Comparison of ENCODE assay signal across 1 cellular context in the genomic region with DNA sequence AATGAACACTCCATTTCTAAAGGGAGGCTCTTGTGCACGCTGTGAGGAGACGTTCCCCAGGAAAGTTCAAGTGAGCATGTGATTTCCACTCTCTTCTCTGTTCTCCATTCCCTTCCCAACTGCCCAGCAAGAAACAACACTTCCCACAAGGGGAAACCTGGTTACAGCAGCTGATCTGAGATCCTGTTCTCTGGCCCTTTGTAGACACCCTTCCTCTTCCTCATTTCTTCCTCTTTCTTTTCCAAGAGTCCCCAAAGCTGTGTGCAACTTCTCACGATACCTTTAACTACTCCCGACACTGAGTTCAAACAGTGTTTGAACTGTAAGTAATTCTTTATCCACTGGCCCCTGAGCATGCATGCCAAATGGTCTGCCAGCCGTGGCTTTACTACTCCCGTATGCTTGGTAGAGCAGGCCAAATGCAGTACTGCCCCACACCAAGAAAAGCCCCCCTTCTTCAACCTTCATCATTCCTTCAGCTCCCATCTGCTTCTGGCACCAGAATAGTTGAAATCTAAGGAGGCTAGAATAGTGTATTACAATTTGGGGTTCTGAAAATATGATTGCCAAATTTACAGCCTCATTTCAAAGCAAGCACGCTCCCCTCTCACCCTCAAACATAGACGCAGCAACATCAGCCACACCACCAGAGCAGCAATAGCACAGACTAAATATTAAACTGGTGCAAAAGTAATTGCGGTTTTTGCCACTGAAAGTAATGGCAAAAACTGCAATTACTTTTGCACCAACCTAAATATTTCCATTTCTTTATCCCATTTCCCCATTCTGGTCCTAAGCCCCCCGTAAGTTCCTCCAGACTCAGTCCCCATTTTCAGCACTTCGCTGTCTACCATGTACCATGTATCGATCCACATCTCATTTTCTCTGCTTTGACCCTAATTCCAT.
TF ChIP-seq lines count a peak whose summit lies in the region.

No MANE protein-coding gene starts in this region.

TF ChIP-seq in K562, 482 proteins besides CTCF, POLR2A, EP300 and RAD21:
- TF ChIP-seq SPI1 (IDR thresholded peaks at IDR 0.05; ENCODE audit: borderline replicate concordance, low read depth, low read length) (peak; percentile 24; the same call in 1 of the 2 replicates), GTF2A2 (tag; IDR thresholded peaks at IDR 0.05) (no peak), MEIS2 (IDR thresholded peaks at IDR 0.05; ENCODE audit: partially characterized antibody) (no peak), NFRKB (IDR thresholded peaks at IDR 0.05; ENCODE audit: low read depth) (peak; percentile 72; the same call in 1 of the 2 replicates), ATF7 (IDR thresholded peaks at IDR 0.05) (0 out of 2 replicates have a peak, but pooled peaks have one; percentile 20)
- TF ChIP-seq, protein P1, sequence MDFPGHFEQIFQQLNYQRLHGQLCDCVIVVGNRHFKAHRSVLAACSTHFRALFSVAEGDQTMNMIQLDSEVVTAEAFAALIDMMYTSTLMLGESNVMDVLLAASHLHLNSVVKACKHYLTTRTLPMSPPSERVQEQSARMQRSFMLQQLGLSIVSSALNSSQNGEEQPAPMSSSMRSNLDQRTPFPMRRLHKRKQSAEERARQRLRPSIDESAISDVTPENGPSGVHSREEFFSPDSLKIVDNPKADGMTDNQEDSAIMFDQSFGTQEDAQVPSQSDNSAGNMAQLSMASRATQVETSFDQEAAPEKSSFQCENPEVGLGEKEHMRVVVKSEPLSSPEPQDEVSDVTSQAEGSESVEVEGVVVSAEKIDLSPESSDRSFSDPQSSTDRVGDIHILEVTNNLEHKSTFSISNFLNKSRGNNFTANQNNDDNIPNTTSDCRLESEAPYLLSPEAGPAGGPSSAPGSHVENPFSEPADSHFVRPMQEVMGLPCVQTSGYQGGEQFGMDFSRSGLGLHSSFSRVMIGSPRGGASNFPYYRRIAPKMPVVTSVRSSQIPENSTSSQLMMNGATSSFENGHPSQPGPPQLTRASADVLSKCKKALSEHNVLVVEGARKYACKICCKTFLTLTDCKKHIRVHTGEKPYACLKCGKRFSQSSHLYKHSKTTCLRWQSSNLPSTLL (IDR thresholded peaks at IDR 0.05), result peak; percentile 45; the same call in 1 of the 2 replicates
- TF ChIP-seq, protein P2, sequence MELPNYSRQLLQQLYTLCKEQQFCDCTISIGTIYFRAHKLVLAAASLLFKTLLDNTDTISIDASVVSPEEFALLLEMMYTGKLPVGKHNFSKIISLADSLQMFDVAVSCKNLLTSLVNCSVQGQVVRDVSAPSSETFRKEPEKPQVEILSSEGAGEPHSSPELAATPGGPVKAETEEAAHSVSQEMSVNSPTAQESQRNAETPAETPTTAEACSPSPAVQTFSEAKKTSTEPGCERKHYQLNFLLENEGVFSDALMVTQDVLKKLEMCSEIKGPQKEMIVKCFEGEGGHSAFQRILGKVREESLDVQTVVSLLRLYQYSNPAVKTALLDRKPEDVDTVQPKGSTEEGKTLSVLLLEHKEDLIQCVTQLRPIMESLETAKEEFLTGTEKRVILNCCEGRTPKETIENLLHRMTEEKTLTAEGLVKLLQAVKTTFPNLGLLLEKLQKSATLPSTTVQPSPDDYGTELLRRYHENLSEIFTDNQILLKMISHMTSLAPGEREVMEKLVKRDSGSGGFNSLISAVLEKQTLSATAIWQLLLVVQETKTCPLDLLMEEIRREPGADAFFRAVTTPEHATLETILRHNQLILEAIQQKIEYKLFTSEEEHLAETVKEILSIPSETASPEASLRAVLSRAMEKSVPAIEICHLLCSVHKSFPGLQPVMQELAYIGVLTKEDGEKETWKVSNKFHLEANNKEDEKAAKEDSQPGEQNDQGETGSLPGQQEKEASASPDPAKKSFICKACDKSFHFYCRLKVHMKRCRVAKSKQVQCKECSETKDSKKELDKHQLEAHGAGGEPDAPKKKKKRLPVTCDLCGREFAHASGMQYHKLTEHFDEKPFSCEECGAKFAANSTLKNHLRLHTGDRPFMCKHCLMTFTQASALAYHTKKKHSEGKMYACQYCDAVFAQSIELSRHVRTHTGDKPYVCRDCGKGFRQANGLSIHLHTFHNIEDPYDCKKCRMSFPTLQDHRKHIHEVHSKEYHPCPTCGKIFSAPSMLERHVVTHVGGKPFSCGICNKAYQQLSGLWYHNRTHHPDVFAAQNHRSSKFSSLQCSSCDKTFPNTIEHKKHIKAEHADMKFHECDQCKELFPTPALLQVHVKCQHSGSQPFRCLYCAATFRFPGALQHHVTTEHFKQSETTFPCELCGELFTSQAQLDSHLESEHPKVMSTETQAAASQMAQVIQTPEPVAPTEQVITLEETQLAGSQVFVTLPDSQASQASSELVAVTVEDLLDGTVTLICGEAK (IDR thresholded peaks at IDR 0.05), result peak; percentile 82
- TF ChIP-seq, protein P2 (CRISPR knock-in tag; IDR thresholded peaks at IDR 0.05), result no peak
